ENCODE assay signal across 8 cellular contexts in the genomic region with DNA sequence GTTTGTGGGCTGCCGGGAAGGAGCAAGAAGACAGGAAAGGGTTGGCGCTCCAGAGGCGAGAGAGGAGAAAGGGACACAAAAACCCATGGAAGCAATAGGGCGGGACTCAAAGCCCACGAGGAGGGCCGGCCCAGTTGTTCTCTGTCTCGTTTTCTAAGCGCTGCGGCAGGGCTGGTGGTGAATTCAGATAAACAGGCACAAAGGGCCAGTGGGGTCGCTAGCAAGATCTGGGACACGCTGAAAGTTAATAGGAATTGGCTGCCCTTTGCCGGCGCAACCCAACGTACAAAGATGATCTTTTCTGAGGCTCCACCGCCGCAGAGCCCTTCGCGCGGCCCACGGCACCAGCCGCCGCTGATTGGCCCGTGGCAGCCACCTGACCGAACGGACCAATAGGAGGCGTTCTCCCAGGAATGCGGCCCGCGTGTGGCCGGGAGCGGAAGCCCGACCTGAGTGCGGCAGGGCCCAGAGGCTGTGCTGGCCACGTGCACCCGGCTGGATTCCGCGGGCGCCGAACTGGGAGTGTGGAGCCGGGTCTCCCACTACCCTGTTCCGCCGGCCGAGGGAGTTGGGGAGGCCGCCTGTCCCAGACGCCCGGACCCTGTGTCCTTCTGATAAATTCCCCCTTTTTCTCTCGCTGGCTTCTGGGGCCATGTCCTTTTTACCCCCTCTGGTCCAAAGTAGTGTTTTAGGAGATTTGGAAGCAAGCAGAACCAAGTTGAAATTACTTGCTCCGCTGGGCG. TPM values are rescaled to one million over a fixed set of nuclear protein-coding genes. Genes with fewer than 3 reads are reported as not detected.
A peak's percentile ranks its signal among the peaks of the same experiment; 100 is the strongest.
DNase-seq lines count a peak whose midpoint lies in the region; ATAC-seq and TF ChIP-seq lines count a peak whose summit lies in the region.

No MANE protein-coding gene starts in this region.

- peak overlapping the region; percentile 89 to 91 for H4K8ac ChIP-seq in IMR-90 (ENCODE audit: low read depth in 2 of 2, low read length in 2 of 2)

- peak overlapping the region; percentile 26 for H4K5ac ChIP-seq in IMR-90 (ENCODE audit: low read depth, low read length)

- H3K36me3 ChIP-seq in IMR-90 (ENCODE audit: control insufficient read depth, insufficient read depth, low read length) = no peaks in the 10 kb centered on the region
- no peaks in the 10 kb centered on the region for H3K36me3 ChIP-seq in stomach

- H2BK5ac ChIP-seq in IMR-90 (ENCODE audit: low read depth, low read length, poor library complexity, severe bottlenecking) = no peak overlapping the region

- no peak overlapping the region; the same call in 1 of the 2 replicates for H2BK20ac ChIP-seq in IMR-90 (ENCODE audit: low read depth, low read length)

- peak overlapping the region; percentile 58; the same call in 1 of the 2 replicates for H3K14ac ChIP-seq in IMR-90 (replicated peaks; ENCODE audit: low read depth, low read length)

- no peak overlapping the region for H2BK120ac ChIP-seq in IMR-90 (ENCODE audit: low read depth, low read length)

- peak overlapping the region; percentile 79 for H4K91ac ChIP-seq in IMR-90 (ENCODE audit: insufficient read depth, low read depth, low read length)

- no peaks in the 10 kb centered on the region for H3K79me1 ChIP-seq in IMR-90 (ENCODE audit: low read depth in 1 of 2, low read length in 2 of 2)

- CTCF ChIA-PET in IMR-90 (lab: Yijun Ruan, JAX) = no interaction called here

- TF ChIP-seq CTCF in IMR-90 (conservative IDR thresholded peaks at IDR 0.05; ENCODE audit: low read depth, low read length) (no peak), omental fat pad (IDR thresholded peaks at IDR 0.05) (no peak), stomach (IDR thresholded peaks at IDR 0.05) (no peak)

- in situ Hi-C loops in IMR-90 (cut with MboI; ENCODE audit: low sequenced_read_pairs) = no loop called here

- H3K27ac ChIP-seq in IMR-90 (ENCODE audit: insufficient read depth, low read length) (no peak overlapping the region), stomach (peak overlapping the region; percentile 63 to 78 (median 70))

- H3K23ac ChIP-seq in IMR-90 (ENCODE audit: low read depth, low read length) = peak overlapping the region; percentile 31; the same call in 1 of the 2 replicates

- H3K9me1 ChIP-seq in IMR-90 (ENCODE audit: insufficient read depth, low read length) = peaks cover 6% of the 10 kb centered on the region; the same call in 1 of the 2 replicates

- peak overlapping the region; percentile 90 for H2AFZ ChIP-seq in IMR-90 (replicated peaks; ENCODE audit: low read length, poor library complexity)

- DNase-seq in DMS153 (lab: John Stamatoyannopoulos, UW) = peak; percentile 51
- DNase-seq in IMR-90 = peak; percentile 53
- DNase-seq in activated T-helper 9 cell treated with anti-CD3 and anti-CD28 coated beads, Interleukin-2, amount 50 U/mL, for 16 hours (ENCODE audit: low read depth) = peak; percentile 74
- peak; percentile 56 for DNase-seq in fibroblast of the conjunctiva (ENCODE audit: low read depth)
- DNase-seq in omental fat pad (ENCODE audit: low spot score) = peak; percentile 57
- DNase-seq in stomach = peak; percentile 89
- DNase-seq in NCI-H748 (lab: John Stamatoyannopoulos, UW; ENCODE audit: unreplicated experiment) = no peak

- H3K9ac ChIP-seq in IMR-90 (ENCODE audit: low read depth, low read length) = no peak overlapping the region

- intact Hi-C loops in IMR-90 (cut with micrococcal nuclease) (loop anchor here (2.0 to 10.0 kb wide), 2 partner anchors 16 to 158 kb away; a partner anchor contains a TSS), stomach (cut with DNase I; ENCODE audit: low total_unique reads) (no loop called here)

- peak overlapping the region; percentile 69 for H3K4ac ChIP-seq in IMR-90 (ENCODE audit: low read depth, low read length)

- H3K4me3 ChIP-seq in IMR-90 (ENCODE audit: insufficient read depth, low read depth, low read length) (no peak overlapping the region), stomach (peak overlapping the region; percentile 31 to 40 (median 38))

- no TSS peak for BruUV-seq in IMR-90 (replicated peaks; lab: Mats Ljungman, UMichigan)

- H3K27me3 ChIP-seq in IMR-90 (ENCODE audit: control insufficient read depth, insufficient read depth, low read length) (no peaks in the 10 kb centered on the region), stomach (no peaks in the 10 kb centered on the region)

- POLR2A ChIA-PET in IMR-90 (lab: Charles Lee; ENCODE audit: unreplicated experiment) = no interaction called here

- no peak for TF ChIP-seq RAD21 in IMR-90 (IDR thresholded peaks at IDR 0.05; ENCODE audit: low read length)

- no peak overlapping the region for H3K4me2 ChIP-seq in IMR-90 (ENCODE audit: low read depth, low read length)

- H3K4me1 ChIP-seq in IMR-90 (ENCODE audit: control insufficient read depth, insufficient read depth, low read length) (no peaks in the 10 kb centered on the region; the same call in 1 of the 2 replicates), stomach (peaks cover 0 to 34% (median 27%) of the 10 kb centered on the region in 4 donors)

- no peaks in the 10 kb centered on the region for H3K9me3 ChIP-seq in IMR-90 (ENCODE audit: control insufficient read depth, insufficient read depth, low read length)
- no peaks in the 10 kb centered on the region for H3K9me3 ChIP-seq in stomach

- WGBS in IMR-90 (ENCODE audit: extremely low coverage in 2 of 2, insufficient read length in 1 of 2), 2 experiments = 35% methylated on average over 21 of the region's 49 CpGs; no CpG with 5 or more reads in 1 of the 2 experiments
- 18 to 38% (median 29%) methylated on average over 26 to 49 of the region's 49 CpGs for WGBS in stomach, 5 donors

- H3K56ac ChIP-seq in IMR-90 (ENCODE audit: extremely low read depth, insufficient read depth, low read length) = no peak overlapping the region

- no peak for TF ChIP-seq POLR2A in IMR-90 (IDR thresholded peaks at IDR 0.05; ENCODE audit: low read depth, low read length)
- TF ChIP-seq POLR2A in stomach (IDR thresholded peaks at IDR 0.05) = no peak

- dilution Hi-C loops in IMR-90 (cut with HindIII; ENCODE audit: low sequenced_read_pairs, unreplicated experiment) = no loop called here

- no peak overlapping the region for H3K18ac ChIP-seq in IMR-90 (ENCODE audit: low read depth, low read length)

- H4K20me1 ChIP-seq in IMR-90 (ENCODE audit: insufficient read depth, low read length) = no peaks in the 10 kb centered on the region

- no peak overlapping the region for H2BK15ac ChIP-seq in IMR-90 (ENCODE audit: low read depth, low read length)

- peak; percentile 72 for ATAC-seq in IMR-90 (ENCODE audit: low read depth)
- peak; percentile 94 for ATAC-seq in omental fat pad (ENCODE audit: low FRiP score)
- no peak for ATAC-seq in HG02571 (IDR thresholded peaks at IDR 0.05; ENCODE audit: unreplicated experiment)

- TF ChIP-seq EP300 in stomach (IDR thresholded peaks at IDR 0.05) = no peak

- peak overlapping the region; percentile 94 for H2AK9ac ChIP-seq in IMR-90 (replicated peaks; ENCODE audit: low read depth, low read length, poor library complexity)

- H2AK5ac ChIP-seq in IMR-90 (ENCODE audit: low read depth, low read length) = peak overlapping the region; percentile 48; the same call in 1 of the 2 replicates

TF ChIP-seq in IMR-90, 13 proteins besides CTCF, POLR2A, EP300 and RAD21:
- TF ChIP-seq CEBPB (IDR thresholded peaks at IDR 0.05; ENCODE audit: low read depth, low read length) = no peak
- TF ChIP-seq, protein P1, sequence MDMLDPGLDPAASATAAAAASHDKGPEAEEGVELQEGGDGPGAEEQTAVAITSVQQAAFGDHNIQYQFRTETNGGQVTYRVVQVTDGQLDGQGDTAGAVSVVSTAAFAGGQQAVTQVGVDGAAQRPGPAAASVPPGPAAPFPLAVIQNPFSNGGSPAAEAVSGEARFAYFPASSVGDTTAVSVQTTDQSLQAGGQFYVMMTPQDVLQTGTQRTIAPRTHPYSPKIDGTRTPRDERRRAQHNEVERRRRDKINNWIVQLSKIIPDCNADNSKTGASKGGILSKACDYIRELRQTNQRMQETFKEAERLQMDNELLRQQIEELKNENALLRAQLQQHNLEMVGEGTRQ (IDR thresholded peaks at IDR 0.05; ENCODE audit: low read depth, low read length) = peak; percentile 90

RNA-seq across cellular contexts. Expression of a gene that starts 16.8 kb away (rescaled TPM):
- total RNA-seq in IMR-90 (2012; rRNA removed) = 31.0 and 34.2 TPM in 2 replicates
- 7.7 and 8.1 TPM in 2 replicates for polyA plus RNA-seq in IMR-90 (2012; rRNA removed)
- 2.4 and 3.2 TPM in 2 replicates for polyA plus RNA-seq in IMR-90 (2012; cell fraction: cytosol; rRNA removed)
- polyA plus RNA-seq in IMR-90 (2012; cell fraction: nucleus; rRNA removed; ENCODE audit: low replicate concordance) = 5.7 and 14.9 TPM in 2 replicates
- total RNA-seq in omental fat pad = 10 to 100 TPM; 32.3 to 52.6 (median 36.1) TPM
- 10 to 100 TPM; 17.5 to 69.9 (median 40.0) TPM for total RNA-seq in stomach
- 1 to 10 TPM; 5.1 to 6.9 (median 5.9) TPM for polyA plus RNA-seq in stomach

RNA-seq across cellular contexts. Expression of a gene that starts 30.1 kb away (rescaled TPM):
- total RNA-seq in IMR-90 (2012; rRNA removed) (0.90 and 1.7 TPM in 2 replicates), omental fat pad (1 to 10 TPM in 3 of 4 donors, not detected in 1; 1.4 to 3.9 (median 2.7) TPM), stomach (100 to 1,000 TPM in 1 of 5 donors, 10 to 100 TPM in 3, 1 to 10 TPM in 1; 4.1 to 145 (median 11.0) TPM)
- polyA plus RNA-seq in IMR-90 (2012; rRNA removed) (2.4 TPM in 2 replicates), stomach (10 to 100 TPM in 2 of 3 donors, 1 to 10 TPM in 1; 5.2 to 17.0 (median 15.9) TPM)
- polyA plus RNA-seq in IMR-90 (2012; cell fraction: cytosol; rRNA removed) = 2.5 TPM in 2 replicates
- polyA plus RNA-seq in IMR-90 (2012; cell fraction: nucleus; rRNA removed; ENCODE audit: low replicate concordance) = 5.8 and 8.5 TPM in 2 replicates
